In the genomic region with DNA sequence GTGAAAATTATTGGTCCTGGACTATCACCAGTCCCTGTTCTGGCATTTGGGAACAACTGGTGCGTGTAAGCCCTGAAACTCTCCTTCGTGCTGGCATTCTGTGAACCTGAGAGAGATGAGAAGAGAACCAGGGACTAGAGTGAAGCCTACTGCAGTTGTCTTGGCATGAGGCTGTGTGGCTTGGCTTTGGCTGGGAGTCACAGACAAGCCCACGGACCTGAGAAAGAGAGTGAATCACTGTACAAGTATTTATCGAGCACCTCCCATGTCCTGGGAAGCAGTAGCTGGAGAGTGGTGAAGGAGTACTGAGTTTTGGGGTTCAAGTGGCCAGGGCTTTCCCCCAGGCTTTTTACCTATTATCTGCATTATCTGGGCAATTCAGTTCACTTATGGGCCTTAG, we compare ENCODE assay signal across 15 cellular contexts.
A peak's percentile ranks its signal among the peaks of the same experiment; 100 is the strongest.
DNase-seq lines count a peak whose midpoint lies in the region; ATAC-seq, FAIRE-seq and TF ChIP-seq lines count a peak whose summit lies in the region.
"Had no signal": no experiment of that assay in that cellular context is flagged by ENCODE, and none has a peak within 500 bp of the region (broad histone marks: within the 10 kb centered on the region; RNA-seq: fewer than 3 reads in every experiment).

No MANE protein-coding gene starts in this region.

- H3K27ac ChIP-seq in adrenal gland = no peak overlapping the region
- no peak overlapping the region for H3K27ac ChIP-seq in foreskin keratinocyte
- H3K27ac ChIP-seq: 22Rv1, tibial nerve had no signal

- TF ChIP-seq CTCF in adrenal gland (IDR thresholded peaks at IDR 0.05) (no peak), foreskin keratinocyte (conservative IDR thresholded peaks at IDR 0.05) (no peak)

- TF ChIP-seq POLR2A in adrenal gland (IDR thresholded peaks at IDR 0.05) = no peak

- no peaks in the 10 kb centered on the region for H3K36me3 ChIP-seq in adrenal gland (replicated peaks in 1 of 2)
- H3K36me3 ChIP-seq: tibial nerve had no signal

- intact Hi-C loops in left cardiac atrium (cut with DNase I) = no loop called here
- intact Hi-C loops in Right ventricle myocardium superior (cut with DNase I) = no loop called here
- intact Hi-C loops in adrenal gland (cut with DNase I) = loop anchor here in 1 of 2 donors (10.0 kb wide), 1 partner anchor 335 kb away; no protein-coding TSS in a partner anchor

- ATAC-seq in left cardiac atrium (peak in 1 of 2 donors; percentile 88), Right ventricle myocardium superior (ENCODE audit: poor library complexity) (no peak), foreskin keratinocyte (peak; percentile 97), HG03378 (IDR thresholded peaks at IDR 0.05; ENCODE audit: unreplicated experiment) (no peak)
- ATAC-seq: activated CD4-positive, alpha-beta T cell treated with anti-CD3 and anti-CD28 coated beads for 36 hours; activated T-cell treated with anti-CD3 and anti-CD28 coated beads, Interleukin-2, amount 50 U/mL, for 72 hours had no signal

- peak; percentile 5 for FAIRE-seq in urothelium cell line (lab: Jason Lieb, UNC)

- 69 to 83% (median 75%) methylated on average over 4 of the region's 4 CpGs for WGBS in adrenal gland, 4 donors

- no peaks in the 10 kb centered on the region for H3K9me3 ChIP-seq in adrenal gland (replicated peaks in 1 of 3)
- H3K9me3 ChIP-seq: tibial nerve had no signal

- H3K4me1 ChIP-seq in adrenal gland (replicated peaks in 1 of 2) (peaks cover 11 to 18% of the 10 kb centered on the region in 2 donors), foreskin keratinocyte (peaks cover 9% of the 10 kb centered on the region)

- no peak overlapping the region for H3K4me3 ChIP-seq in adrenal gland
- H3K4me3 ChIP-seq: skin epidermis, tibial nerve had no signal

- DNase-seq in left cardiac atrium (peak; percentile 31), Right ventricle myocardium superior (no peak), adrenal gland (peak in 6 of 7 donors; percentile 40 to 70 (median 66)), foreskin keratinocyte (peak; percentile 54 to 77), urothelium cell line (ENCODE audit: low spot score) (peak; percentile 75), NCI-H1092 treated with DMSO at 0.1 percent for 48 hours (lab: John Stamatoyannopoulos, UW) (no peak)
- DNase-seq in activated CD8-positive, alpha-beta memory T cell treated with anti-CD3 and anti-CD28 coated beads for 24 hours = no peak
- DNase-seq: activated CD4-positive, alpha-beta T cell treated with anti-CD3 and anti-CD28 coated beads for 36 hours; activated T-cell treated with anti-CD3 and anti-CD28 coated beads, Interleukin-2, amount 50 U/mL, for 72 hours; DMS 273 treated with DMSO at 0.1 percent for 48 hours; naive B cell had no signal

- H3K27me3 ChIP-seq in adrenal gland = no peaks in the 10 kb centered on the region
- no peaks in the 10 kb centered on the region for H3K27me3 ChIP-seq in foreskin keratinocyte
- H3K27me3 ChIP-seq: tibial nerve had no signal

Comparison
In these comparisons a context has a peak if more than half of its experiments do, and no peak if none do; other contexts are left out.
1. DNase-seq: peak in left cardiac atrium (single experiment), adrenal gland (6 of 7), foreskin keratinocyte (2 of 2) and urothelium cell line (single experiment); none in Right ventricle myocardium superior (single experiment), NCI-H1092 treated with DMSO at 0.1 percent for 48 hours (single experiment) and activated CD8-positive, alpha-beta memory T cell treated with anti-CD3 and anti-CD28 coated beads for 24 hours (single experiment).